Comparison of ENCODE assay signal across 34 cellular contexts in genomic region chr3:63943678-63944077, GRCh38. TPM values are rescaled to one million over a fixed set of nuclear protein-coding genes. Genes with fewer than 3 reads are reported as not detected.
DNase-seq lines count a peak whose midpoint lies in the region; ATAC-seq, FAIRE-seq and TF ChIP-seq lines count a peak whose summit lies in the region.
"Had no signal": no experiment of that assay in that cellular context is flagged by ENCODE, and none has a peak within 500 bp of the region (broad histone marks: within the 10 kb centered on the region; RNA-seq: fewer than 3 reads in every experiment).

No MANE protein-coding gene starts in this region.

- no peak for DNase-seq in activated CD4-positive, alpha-beta T cell treated with anti-CD3 and anti-CD28 coated beads for 36 hours
- DNase-seq in activated CD4-positive, alpha-beta T cell treated with anti-CD3 and anti-CD28 coated beads, Interleukin-2, amount 50 U/mL, for 4 hours, result no peak
- no peak for DNase-seq in GM12892 (ENCODE audit: insufficient read length)
- DNase-seq in activated CD4-positive, alpha-beta memory T cell treated with anti-CD3 and anti-CD28 coated beads, Interleukin-2, amount 10 ng/mL, durations not matched to agents 7 days and 5 days, result no peak
- DNase-seq in endodermal cell, result no peak
- no peak for DNase-seq in GM13976 (ENCODE audit: low spot score)
- no peak for DNase-seq in MCF 10A (ENCODE audit: unreplicated experiment)
- no peak for DNase-seq in testis
- DNase-seq: activated CD4-positive, alpha-beta T cell treated with anti-CD3 and anti-CD28 coated beads for 48 hours; activated effector memory CD4-positive, alpha-beta T cell treated with Interleukin-2 at 50 U/mL for 16 hours; COR-L47; effector CD8-positive, alpha-beta T cell; hippocampal formation; immature natural killer cell; left cardiac atrium; NCI-H1105 treated with DMSO at 0.1 percent for 48 hours; NCI-H2029; NCI-H526; nephron progenitor cell; SHP77; stimulated activated naive CD4-positive, alpha-beta T cell treated with Interleukin-2 at 50 U/mL for 16 hours had no signal

- H3K27ac Mint-ChIP-seq in activated CD4-positive, alpha-beta T cell treated with anti-CD3 and anti-CD28 coated beads for 36 hours, result peak overlapping the region; percentile 0
- H3K27ac Mint-ChIP-seq in activated CD4-positive, alpha-beta memory T cell treated with anti-CD3 and anti-CD28 coated beads, Interleukin-2, amount 10 ng/mL, durations not matched to agents 7 days and 5 days, result peak overlapping the region; percentile 54
- H3K27ac Mint-ChIP-seq in endodermal cell (peak overlapping the region; percentile 49), MCF 10A (ENCODE audit: low read depth, unreplicated experiment) (no peak overlapping the region)
- H3K27ac Mint-ChIP-seq: activated naive CD4-positive, alpha-beta T cell treated with anti-CD3 and anti-CD28 coated beads, Interleukin-2, amount 50 U/mL, for 72 hours; nephron progenitor cell had no signal

- H3K9ac ChIP-seq in endodermal cell (ENCODE audit: extremely low read depth, low read length, poor library complexity, severe bottlenecking), result no peak overlapping the region

- H3K4me3 Mint-ChIP-seq in activated CD4-positive, alpha-beta T cell treated with anti-CD3 and anti-CD28 coated beads for 36 hours, result no peak overlapping the region
- no peak overlapping the region for H3K4me3 Mint-ChIP-seq in activated CD4-positive, alpha-beta memory T cell treated with anti-CD3 and anti-CD28 coated beads, Interleukin-2, amount 10 ng/mL, durations not matched to agents 7 days and 5 days
- H3K4me3 Mint-ChIP-seq in endodermal cell, result no peak overlapping the region
- H3K4me3 Mint-ChIP-seq in MCF 10A (ENCODE audit: unreplicated experiment), result no peak overlapping the region
- H3K4me3 Mint-ChIP-seq: immature natural killer cell, nephron progenitor cell had no signal

- H3K9me3 ChIP-seq in endodermal cell (ENCODE audit: control insufficient read depth, low read length), result no peaks in the 10 kb centered on the region
- no peaks in the 10 kb centered on the region for H3K9me3 ChIP-seq in testis
- H3K9me3 ChIP-seq: ascending aorta, vagina had no signal

- peak; percentile 30 for ATAC-seq in activated CD4-positive, alpha-beta T cell treated with anti-CD3 and anti-CD28 coated beads for 36 hours
- ATAC-seq: activated naive CD4-positive, alpha-beta T cell treated with anti-CD3 and anti-CD28 coated beads, Interleukin-2, amount 50 U/mL, for 72 hours; left cardiac atrium had no signal

- H3K4me3 ChIP-seq in endodermal cell (ENCODE audit: low read length) (no peak overlapping the region), testis (no peak overlapping the region)
- H3K4me3 ChIP-seq: ascending aorta, cardiac muscle cell, vagina had no signal

- in situ Hi-C loops in GM13976 (cut with MboI; ENCODE audit: low sequenced_read_pairs, unreplicated experiment), result no loop called here

- CTCF ChIA-PET in activated CD4-positive, alpha-beta T cell treated with anti-CD3 and anti-CD28 coated beads for 36 hours (lab: Charles Lee), result interaction anchor here (0.7 to 1.0 kb wide), 2 partner anchors 18 to 21 kb away, joined by 3 read pairs; no protein-coding TSS in a partner anchor
- CTCF ChIA-PET in activated CD4-positive, alpha-beta memory T cell treated with anti-CD3 and anti-CD28 coated beads, Interleukin-2, amount 10 ng/mL, durations not matched to agents 7 days and 5 days (lab: Charles Lee), result interaction anchor here (1.0 to 1.3 kb wide), 2 partner anchors 29 to 35 kb away, joined by 3 read pairs; no protein-coding TSS in a partner anchor
- CTCF ChIA-PET in MCF 10A (lab: Yijun Ruan, JAX), result interaction anchor here (0.6 kb wide), 3 partner anchors 10 to 50 kb away, joined by 3 to 4 read pairs (median 3); no protein-coding TSS in a partner anchor

- H3K36me3 ChIP-seq in endodermal cell (ENCODE audit: control insufficient read depth, insufficient read depth, low read length), result peaks cover 23% of the 10 kb centered on the region
- H3K36me3 ChIP-seq in testis (ENCODE audit: low read depth, missing control alignments), result no peaks in the 10 kb centered on the region
- H3K36me3 ChIP-seq: ascending aorta, cardiac muscle cell, vagina had no signal

- no peak for TF ChIP-seq POLR2A in GM12892 (IDR thresholded peaks at IDR 0.05; ENCODE audit: low read depth, low read length)
- no peak for TF ChIP-seq POLR2A in testis (IDR thresholded peaks at IDR 0.05)

- H3K4me1 ChIP-seq in endodermal cell (ENCODE audit: control insufficient read depth, insufficient read depth, low read length) (peaks cover 10% of the 10 kb centered on the region), testis (peaks cover 4% of the 10 kb centered on the region)
- H3K4me1 ChIP-seq: ascending aorta had no signal

- TF ChIP-seq CTCF in endodermal cell (conservative IDR thresholded peaks at IDR 0.05) (no peak), GM13976 (IDR thresholded peaks at IDR 0.05; ENCODE audit: borderline replicate concordance, control extremely low read depth, extremely low read depth, insufficient read depth, missing control alignments) (no peak), MCF 10A (IDR thresholded peaks at IDR 0.05; ENCODE audit: unreplicated experiment) (no peak), testis (IDR thresholded peaks at IDR 0.05) (no peak)

- FAIRE-seq in GM12892 (lab: Jason Lieb, UNC), result peak; percentile 50
- FAIRE-seq: colon, G401.6 had no signal

- no peaks in the 10 kb centered on the region for H3K27me3 Mint-ChIP-seq in activated CD4-positive, alpha-beta T cell treated with anti-CD3 and anti-CD28 coated beads for 36 hours
- no peaks in the 10 kb centered on the region for H3K27me3 Mint-ChIP-seq in activated CD4-positive, alpha-beta memory T cell treated with anti-CD3 and anti-CD28 coated beads, Interleukin-2, amount 10 ng/mL, durations not matched to agents 7 days and 5 days
- H3K27me3 Mint-ChIP-seq in endodermal cell (ENCODE audit: insufficient read depth), result no peaks in the 10 kb centered on the region
- H3K27me3 Mint-ChIP-seq in MCF 10A (ENCODE audit: insufficient read depth, unreplicated experiment), result no peaks in the 10 kb centered on the region

- intact Hi-C loops in activated CD4-positive, alpha-beta T cell treated with anti-CD3 and anti-CD28 coated beads for 36 hours (cut with DNase I, micrococcal nuclease), result no loop called here
- intact Hi-C loops in MCF 10A (cut with micrococcal nuclease), result no loop called here
- intact Hi-C loops in testis (cut with DNase I; ENCODE audit: low total_unique reads), result no loop called here

- no peaks in the 10 kb centered on the region for H3K27me3 ChIP-seq in endodermal cell (ENCODE audit: control insufficient read depth, insufficient read depth, low read length, poor library complexity, severe bottlenecking)
- no peaks in the 10 kb centered on the region for H3K27me3 ChIP-seq in testis
- H3K27me3 ChIP-seq: ascending aorta, cardiac muscle cell, vagina had no signal

- no peaks in the 10 kb centered on the region for H3K9me3 Mint-ChIP-seq in activated CD4-positive, alpha-beta T cell treated with anti-CD3 and anti-CD28 coated beads for 36 hours (ENCODE audit: low read depth)
- no peaks in the 10 kb centered on the region for H3K9me3 Mint-ChIP-seq in activated CD4-positive, alpha-beta memory T cell treated with anti-CD3 and anti-CD28 coated beads, Interleukin-2, amount 10 ng/mL, durations not matched to agents 7 days and 5 days
- H3K9me3 Mint-ChIP-seq in endodermal cell, result no peaks in the 10 kb centered on the region
- H3K9me3 Mint-ChIP-seq in MCF 10A (ENCODE audit: unreplicated experiment), result no peaks in the 10 kb centered on the region
- H3K9me3 Mint-ChIP-seq: activated naive CD4-positive, alpha-beta T cell treated with anti-CD3 and anti-CD28 coated beads, Interleukin-2, amount 50 U/mL, for 72 hours; immature natural killer cell; nephron progenitor cell had no signal

- BruUV-seq in MCF 10A (replicated peaks; lab: Mats Ljungman, UMichigan), result no TSS peak

- POLR2A ChIA-PET in activated CD4-positive, alpha-beta T cell treated with anti-CD3 and anti-CD28 coated beads for 36 hours (lab: Charles Lee), result no interaction called here
- POLR2A ChIA-PET in activated CD4-positive, alpha-beta memory T cell treated with anti-CD3 and anti-CD28 coated beads, Interleukin-2, amount 10 ng/mL, durations not matched to agents 7 days and 5 days (lab: Charles Lee), result interaction anchor here (0.9 kb wide), 1 partner anchor 32 kb away, joined by 3 read pairs; the partner anchor contains the start of gene SCAANT1
- POLR2A ChIA-PET in MCF 10A (lab: Yijun Ruan, JAX), result interaction anchor here (1.1 kb wide), 1 partner anchor 10 kb away, joined by 3 read pairs; no protein-coding TSS in a partner anchor

- H3K36me3 Mint-ChIP-seq in activated CD4-positive, alpha-beta T cell treated with anti-CD3 and anti-CD28 coated beads for 36 hours (ENCODE audit: low read depth), result peaks cover 27% of the 10 kb centered on the region
- H3K36me3 Mint-ChIP-seq in activated CD4-positive, alpha-beta memory T cell treated with anti-CD3 and anti-CD28 coated beads, Interleukin-2, amount 10 ng/mL, durations not matched to agents 7 days and 5 days (ENCODE audit: low read depth), result peaks cover 36% of the 10 kb centered on the region
- H3K36me3 Mint-ChIP-seq in endodermal cell (ENCODE audit: low read depth), result peaks cover 8% of the 10 kb centered on the region
- H3K36me3 Mint-ChIP-seq in MCF 10A (ENCODE audit: insufficient read depth, unreplicated experiment), result peaks cover 21% of the 10 kb centered on the region

- H3K4me1 Mint-ChIP-seq in activated CD4-positive, alpha-beta T cell treated with anti-CD3 and anti-CD28 coated beads for 36 hours, result peaks cover 40% of the 10 kb centered on the region
- peaks cover 50% of the 10 kb centered on the region for H3K4me1 Mint-ChIP-seq in activated CD4-positive, alpha-beta memory T cell treated with anti-CD3 and anti-CD28 coated beads, Interleukin-2, amount 10 ng/mL, durations not matched to agents 7 days and 5 days
- H3K4me1 Mint-ChIP-seq in endodermal cell (peaks cover 58% of the 10 kb centered on the region), MCF 10A (ENCODE audit: insufficient read depth, unreplicated experiment) (peaks cover 34% of the 10 kb centered on the region)

- H3K27ac ChIP-seq in endodermal cell (ENCODE audit: low read depth, low read length), result no peak overlapping the region
- no peak overlapping the region for H3K27ac ChIP-seq in testis
- H3K27ac ChIP-seq: ascending aorta, C4-2B, cardiac muscle cell, epithelial cell of prostate, vagina had no signal

RNA-seq across cellular contexts. Expression of gene SCAANT1, which starts 31.5 kb away (rescaled TPM):
- not detected for total RNA-seq in activated CD4-positive, alpha-beta T cell treated with anti-CD3 and anti-CD28 coated beads for 36 hours
- polyA plus RNA-seq in GM12892 (2012; ENCODE audit: missing spikeins), result not detected
- not detected for total RNA-seq in activated CD4-positive, alpha-beta memory T cell treated with anti-CD3 and anti-CD28 coated beads, Interleukin-2, amount 10 ng/mL, durations not matched to agents 7 days and 5 days
- total RNA-seq in endodermal cell, result not detected
- not detected for polyA plus RNA-seq in endodermal cell (2013, experiment 1 of 2)
- not detected for polyA plus RNA-seq in endodermal cell (2013, experiment 2 of 2)
- total RNA-seq in MCF 10A (2022), result not detected in 2 replicates
- not detected for total RNA-seq in testis
- polyA plus RNA-seq in testis (ENCODE audit: insufficient read depth, low read depth, low replicate concordance), result 4.4 TPM
- total RNA-seq: A172; activated naive CD4-positive, alpha-beta T cell treated with anti-CD3 and anti-CD28 coated beads, Interleukin-2, amount 50 U/mL, for 72 hours; ascending aorta; cardiac muscle cell; left cardiac atrium; mucosa of gallbladder; osteocyte; T-helper 2 cell treated with Interferon-gamma antibody and Interleukin-4, amounts not matched to agents 100 ng/mL and 5 ng/mL, for 36 hours; vagina had no signal
- polyA plus RNA-seq: cardiac muscle cell, thymus had no signal
